In the genomic region with DNA sequence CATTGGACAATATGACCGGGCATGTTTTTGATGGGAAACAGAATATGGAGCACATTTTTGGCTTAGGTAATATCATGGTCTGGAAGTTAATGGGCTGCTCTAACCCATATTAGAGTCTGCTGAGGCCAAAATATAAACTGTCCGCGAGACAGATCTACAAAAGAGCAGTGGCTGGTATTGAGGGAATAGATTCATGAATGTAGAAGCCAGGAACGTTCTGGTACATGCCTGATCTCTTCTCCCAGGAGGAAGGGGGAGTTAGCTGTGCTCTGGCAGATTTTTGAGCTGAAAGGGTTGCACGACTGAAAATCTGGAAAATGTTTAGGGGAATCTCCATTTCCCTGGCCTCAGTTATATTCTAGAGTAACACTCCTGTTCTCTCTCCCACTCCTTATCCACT, we compare ENCODE assay signal across 1 cellular context.
TF ChIP-seq lines count a peak whose summit lies in the region.

No MANE protein-coding gene starts in this region.

TF ChIP-seq in HepG2, 621 proteins besides CTCF, POLR2A, EP300 and RAD21:
- TF ChIP-seq, protein P1, sequence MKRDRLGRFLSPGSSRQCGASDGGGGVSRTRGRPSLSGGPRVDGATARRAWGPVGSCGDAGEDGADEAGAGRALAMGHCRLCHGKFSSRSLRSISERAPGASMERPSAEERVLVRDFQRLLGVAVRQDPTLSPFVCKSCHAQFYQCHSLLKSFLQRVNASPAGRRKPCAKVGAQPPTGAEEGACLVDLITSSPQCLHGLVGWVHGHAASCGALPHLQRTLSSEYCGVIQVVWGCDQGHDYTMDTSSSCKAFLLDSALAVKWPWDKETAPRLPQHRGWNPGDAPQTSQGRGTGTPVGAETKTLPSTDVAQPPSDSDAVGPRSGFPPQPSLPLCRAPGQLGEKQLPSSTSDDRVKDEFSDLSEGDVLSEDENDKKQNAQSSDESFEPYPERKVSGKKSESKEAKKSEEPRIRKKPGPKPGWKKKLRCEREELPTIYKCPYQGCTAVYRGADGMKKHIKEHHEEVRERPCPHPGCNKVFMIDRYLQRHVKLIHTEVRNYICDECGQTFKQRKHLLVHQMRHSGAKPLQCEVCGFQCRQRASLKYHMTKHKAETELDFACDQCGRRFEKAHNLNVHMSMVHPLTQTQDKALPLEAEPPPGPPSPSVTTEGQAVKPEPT (CRISPR knock-in tag; IDR thresholded peaks at IDR 0.05; ENCODE audit: low read depth): no peak
- no peak for TF ChIP-seq PRMT3 (CRISPR knock-in tag; IDR thresholded peaks at IDR 0.05; ENCODE audit: borderline replicate concordance, low read depth)
- TF ChIP-seq NFYC (CRISPR knock-in tag; IDR thresholded peaks at IDR 0.05): no peak
- TF ChIP-seq SIX1 (CRISPR knock-in tag; IDR thresholded peaks at IDR 0.05; ENCODE audit: borderline replicate concordance): no peak
